In the genomic region with DNA sequence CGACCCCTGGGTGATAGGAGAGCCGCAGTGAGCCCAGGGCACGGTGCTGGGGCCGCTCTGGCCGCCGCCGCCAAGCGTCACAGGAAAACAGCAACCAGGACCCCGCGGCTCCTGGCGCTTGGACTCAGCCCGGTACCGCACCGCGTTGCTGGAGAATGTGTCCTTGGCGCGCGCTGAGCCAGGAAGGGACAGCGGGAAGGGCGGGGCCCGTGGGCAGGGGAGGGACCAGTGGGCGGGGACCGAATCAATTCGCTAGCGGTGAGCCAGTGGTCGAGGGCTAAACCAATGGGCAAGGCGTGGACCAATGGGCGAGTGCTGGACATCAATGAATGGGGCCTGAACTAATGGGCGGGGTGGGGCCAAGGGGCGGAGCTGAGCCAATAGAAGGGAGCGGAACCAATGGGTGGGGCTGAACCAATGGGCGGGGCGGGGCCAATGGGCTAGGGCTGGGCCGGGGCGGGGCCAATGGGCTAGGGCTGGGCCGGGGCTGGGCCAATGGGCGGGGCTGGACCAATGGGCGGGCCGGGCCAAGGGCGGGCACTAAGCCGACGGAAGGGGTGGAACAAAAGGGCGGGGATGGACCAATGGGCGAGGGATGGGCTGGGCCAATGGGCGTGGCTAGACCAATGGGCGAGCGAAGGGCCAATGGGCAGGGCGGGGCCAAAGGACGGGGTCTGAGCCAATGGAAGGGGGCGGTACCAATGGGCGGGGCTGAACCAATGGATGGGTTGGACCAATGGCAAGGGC, we compare ENCODE assay signal across 1 cellular context.
TF ChIP-seq lines count a peak whose summit lies in the region.

No MANE protein-coding gene starts in this region.

TF ChIP-seq in HepG2, 621 proteins besides CTCF, POLR2A, EP300 and RAD21 (continued from another document and continues in another):
- TF ChIP-seq, protein P1, sequence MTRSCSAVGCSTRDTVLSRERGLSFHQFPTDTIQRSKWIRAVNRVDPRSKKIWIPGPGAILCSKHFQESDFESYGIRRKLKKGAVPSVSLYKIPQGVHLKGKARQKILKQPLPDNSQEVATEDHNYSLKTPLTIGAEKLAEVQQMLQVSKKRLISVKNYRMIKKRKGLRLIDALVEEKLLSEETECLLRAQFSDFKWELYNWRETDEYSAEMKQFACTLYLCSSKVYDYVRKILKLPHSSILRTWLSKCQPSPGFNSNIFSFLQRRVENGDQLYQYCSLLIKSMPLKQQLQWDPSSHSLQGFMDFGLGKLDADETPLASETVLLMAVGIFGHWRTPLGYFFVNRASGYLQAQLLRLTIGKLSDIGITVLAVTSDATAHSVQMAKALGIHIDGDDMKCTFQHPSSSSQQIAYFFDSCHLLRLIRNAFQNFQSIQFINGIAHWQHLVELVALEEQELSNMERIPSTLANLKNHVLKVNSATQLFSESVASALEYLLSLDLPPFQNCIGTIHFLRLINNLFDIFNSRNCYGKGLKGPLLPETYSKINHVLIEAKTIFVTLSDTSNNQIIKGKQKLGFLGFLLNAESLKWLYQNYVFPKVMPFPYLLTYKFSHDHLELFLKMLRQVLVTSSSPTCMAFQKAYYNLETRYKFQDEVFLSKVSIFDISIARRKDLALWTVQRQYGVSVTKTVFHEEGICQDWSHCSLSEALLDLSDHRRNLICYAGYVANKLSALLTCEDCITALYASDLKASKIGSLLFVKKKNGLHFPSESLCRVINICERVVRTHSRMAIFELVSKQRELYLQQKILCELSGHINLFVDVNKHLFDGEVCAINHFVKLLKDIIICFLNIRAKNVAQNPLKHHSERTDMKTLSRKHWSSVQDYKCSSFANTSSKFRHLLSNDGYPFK (CRISPR knock-in tag; IDR thresholded peaks at IDR 0.05; ENCODE audit: borderline replicate concordance): no peak
- TF ChIP-seq MEIS1 (CRISPR knock-in tag; IDR thresholded peaks at IDR 0.05; ENCODE audit: borderline replicate concordance) (peak; percentile 80; the same call in 1 of the 2 replicates), ZNF781 (CRISPR knock-in tag; IDR thresholded peaks at IDR 0.05; ENCODE audit: borderline replicate concordance, not compliant biosample characterization) (no peak), FOXA1 (IDR thresholded peaks at IDR 0.05) (no peak), FOXA1 (CRISPR knock-in tag; IDR thresholded peaks at IDR 0.05) (no peak), HCFC1 (IDR thresholded peaks at IDR 0.05; ENCODE audit: low read depth, low read length) (peak; percentile 29; the same call in 1 of the 2 replicates), ZNF660 (CRISPR knock-in tag; IDR thresholded peaks at IDR 0.05; ENCODE audit: borderline replicate concordance, low read depth) (no peak), ZNF382 (CRISPR knock-in tag; IDR thresholded peaks at IDR 0.05; ENCODE audit: borderline replicate concordance) (no peak), LCORL (IDR thresholded peaks at IDR 0.05) (no peak), LCORL (CRISPR knock-in tag; IDR thresholded peaks at IDR 0.05) (peak; percentile 75), FOXP1 (IDR thresholded peaks at IDR 0.05) (no peak), FOXP1 (CRISPR knock-in tag; IDR thresholded peaks at IDR 0.05) (peak; percentile 12; the same call in 1 of the 2 replicates), HNRNPL (IDR thresholded peaks at IDR 0.05; ENCODE audit: low read depth, low read length) (no peak), ZNF670 (CRISPR knock-in tag; IDR thresholded peaks at IDR 0.05; ENCODE audit: borderline replicate concordance) (peak; percentile 72; the same call in 1 of the 2 replicates), ZNF260 (CRISPR knock-in tag; IDR thresholded peaks at IDR 0.05; ENCODE audit: borderline replicate concordance, low read depth) (no peak), POLR2G (IDR thresholded peaks at IDR 0.05; ENCODE audit: low read depth, low read length) (peak; percentile 99), ZBTB7B (CRISPR knock-in tag; IDR thresholded peaks at IDR 0.05) (no peak), CAMTA2 (CRISPR knock-in tag; IDR thresholded peaks at IDR 0.05; ENCODE audit: borderline replicate concordance) (no peak), ZNF30 (CRISPR knock-in tag; IDR thresholded peaks at IDR 0.05) (0 out of 2 replicates have a peak, but pooled peaks have one; percentile 70), SMYD3 (CRISPR knock-in tag; IDR thresholded peaks at IDR 0.05) (0 out of 2 replicates have a peak, but pooled peaks have one; percentile 45), ZNF124 (CRISPR knock-in tag; IDR thresholded peaks at IDR 0.05) (peak; percentile 68; the same call in 1 of the 2 replicates), YY1 (IDR thresholded peaks at IDR 0.05; ENCODE audit: insufficient read depth, insufficient replicate concordance, low read depth, low read length) (peak; percentile 57), ZNF143 (CRISPR knock-in tag; IDR thresholded peaks at IDR 0.05) (no peak), UBTF (CRISPR knock-in tag; IDR thresholded peaks at IDR 0.05) (peak; percentile 74)
- TF ChIP-seq, protein P2, sequence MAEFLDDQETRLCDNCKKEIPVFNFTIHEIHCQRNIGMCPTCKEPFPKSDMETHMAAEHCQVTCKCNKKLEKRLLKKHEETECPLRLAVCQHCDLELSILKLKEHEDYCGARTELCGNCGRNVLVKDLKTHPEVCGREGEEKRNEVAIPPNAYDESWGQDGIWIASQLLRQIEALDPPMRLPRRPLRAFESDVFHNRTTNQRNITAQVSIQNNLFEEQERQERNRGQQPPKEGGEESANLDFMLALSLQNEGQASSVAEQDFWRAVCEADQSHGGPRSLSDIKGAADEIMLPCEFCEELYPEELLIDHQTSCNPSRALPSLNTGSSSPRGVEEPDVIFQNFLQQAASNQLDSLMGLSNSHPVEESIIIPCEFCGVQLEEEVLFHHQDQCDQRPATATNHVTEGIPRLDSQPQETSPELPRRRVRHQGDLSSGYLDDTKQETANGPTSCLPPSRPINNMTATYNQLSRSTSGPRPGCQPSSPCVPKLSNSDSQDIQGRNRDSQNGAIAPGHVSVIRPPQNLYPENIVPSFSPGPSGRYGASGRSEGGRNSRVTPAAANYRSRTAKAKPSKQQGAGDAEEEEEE (CRISPR knock-in tag; IDR thresholded peaks at IDR 0.05; ENCODE audit: borderline replicate concordance): no peak
- TF ChIP-seq, protein P3, sequence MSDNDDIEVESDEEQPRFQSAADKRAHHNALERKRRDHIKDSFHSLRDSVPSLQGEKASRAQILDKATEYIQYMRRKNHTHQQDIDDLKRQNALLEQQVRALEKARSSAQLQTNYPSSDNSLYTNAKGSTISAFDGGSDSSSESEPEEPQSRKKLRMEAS (IDR thresholded peaks at IDR 0.05): peak; percentile 82
- TF ChIP-seq, protein P4, sequence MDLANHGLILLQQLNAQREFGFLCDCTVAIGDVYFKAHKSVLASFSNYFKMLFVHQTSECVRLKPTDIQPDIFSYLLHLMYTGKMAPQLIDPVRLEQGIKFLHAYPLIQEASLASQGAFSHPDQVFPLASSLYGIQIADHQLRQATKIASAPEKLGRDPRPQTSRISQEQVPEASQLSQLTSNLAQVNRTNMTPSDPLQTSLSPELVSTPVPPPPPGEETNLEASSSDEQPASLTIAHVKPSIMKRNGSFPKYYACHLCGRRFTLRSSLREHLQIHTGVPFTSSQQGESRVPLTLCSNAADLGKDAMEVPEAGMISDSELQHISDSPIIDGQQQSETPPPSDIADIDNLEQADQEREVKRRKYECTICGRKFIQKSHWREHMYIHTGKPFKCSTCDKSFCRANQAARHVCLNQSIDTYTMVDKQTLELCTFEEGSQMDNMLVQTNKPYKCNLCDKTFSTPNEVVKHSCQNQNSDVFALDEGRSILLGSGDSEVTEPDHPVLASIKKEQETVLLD (CRISPR knock-in tag; IDR thresholded peaks at IDR 0.05; ENCODE audit: low read depth): 0 out of 2 replicates have a peak, but pooled peaks have one; percentile 62
- TF ChIP-seq, protein P5, sequence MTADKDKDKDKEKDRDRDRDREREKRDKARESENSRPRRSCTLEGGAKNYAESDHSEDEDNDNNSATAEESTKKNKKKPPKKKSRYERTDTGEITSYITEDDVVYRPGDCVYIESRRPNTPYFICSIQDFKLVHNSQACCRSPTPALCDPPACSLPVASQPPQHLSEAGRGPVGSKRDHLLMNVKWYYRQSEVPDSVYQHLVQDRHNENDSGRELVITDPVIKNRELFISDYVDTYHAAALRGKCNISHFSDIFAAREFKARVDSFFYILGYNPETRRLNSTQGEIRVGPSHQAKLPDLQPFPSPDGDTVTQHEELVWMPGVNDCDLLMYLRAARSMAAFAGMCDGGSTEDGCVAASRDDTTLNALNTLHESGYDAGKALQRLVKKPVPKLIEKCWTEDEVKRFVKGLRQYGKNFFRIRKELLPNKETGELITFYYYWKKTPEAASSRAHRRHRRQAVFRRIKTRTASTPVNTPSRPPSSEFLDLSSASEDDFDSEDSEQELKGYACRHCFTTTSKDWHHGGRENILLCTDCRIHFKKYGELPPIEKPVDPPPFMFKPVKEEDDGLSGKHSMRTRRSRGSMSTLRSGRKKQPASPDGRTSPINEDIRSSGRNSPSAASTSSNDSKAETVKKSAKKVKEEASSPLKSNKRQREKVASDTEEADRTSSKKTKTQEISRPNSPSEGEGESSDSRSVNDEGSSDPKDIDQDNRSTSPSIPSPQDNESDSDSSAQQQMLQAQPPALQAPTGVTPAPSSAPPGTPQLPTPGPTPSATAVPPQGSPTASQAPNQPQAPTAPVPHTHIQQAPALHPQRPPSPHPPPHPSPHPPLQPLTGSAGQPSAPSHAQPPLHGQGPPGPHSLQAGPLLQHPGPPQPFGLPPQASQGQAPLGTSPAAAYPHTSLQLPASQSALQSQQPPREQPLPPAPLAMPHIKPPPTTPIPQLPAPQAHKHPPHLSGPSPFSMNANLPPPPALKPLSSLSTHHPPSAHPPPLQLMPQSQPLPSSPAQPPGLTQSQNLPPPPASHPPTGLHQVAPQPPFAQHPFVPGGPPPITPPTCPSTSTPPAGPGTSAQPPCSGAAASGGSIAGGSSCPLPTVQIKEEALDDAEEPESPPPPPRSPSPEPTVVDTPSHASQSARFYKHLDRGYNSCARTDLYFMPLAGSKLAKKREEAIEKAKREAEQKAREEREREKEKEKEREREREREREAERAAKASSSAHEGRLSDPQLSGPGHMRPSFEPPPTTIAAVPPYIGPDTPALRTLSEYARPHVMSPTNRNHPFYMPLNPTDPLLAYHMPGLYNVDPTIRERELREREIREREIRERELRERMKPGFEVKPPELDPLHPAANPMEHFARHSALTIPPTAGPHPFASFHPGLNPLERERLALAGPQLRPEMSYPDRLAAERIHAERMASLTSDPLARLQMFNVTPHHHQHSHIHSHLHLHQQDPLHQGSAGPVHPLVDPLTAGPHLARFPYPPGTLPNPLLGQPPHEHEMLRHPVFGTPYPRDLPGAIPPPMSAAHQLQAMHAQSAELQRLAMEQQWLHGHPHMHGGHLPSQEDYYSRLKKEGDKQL (CRISPR knock-in tag; IDR thresholded peaks at IDR 0.05; ENCODE audit: low read depth): no peak
- TF ChIP-seq, protein P6, sequence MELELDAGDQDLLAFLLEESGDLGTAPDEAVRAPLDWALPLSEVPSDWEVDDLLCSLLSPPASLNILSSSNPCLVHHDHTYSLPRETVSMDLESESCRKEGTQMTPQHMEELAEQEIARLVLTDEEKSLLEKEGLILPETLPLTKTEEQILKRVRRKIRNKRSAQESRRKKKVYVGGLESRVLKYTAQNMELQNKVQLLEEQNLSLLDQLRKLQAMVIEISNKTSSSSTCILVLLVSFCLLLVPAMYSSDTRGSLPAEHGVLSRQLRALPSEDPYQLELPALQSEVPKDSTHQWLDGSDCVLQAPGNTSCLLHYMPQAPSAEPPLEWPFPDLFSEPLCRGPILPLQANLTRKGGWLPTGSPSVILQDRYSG (CRISPR knock-in tag; IDR thresholded peaks at IDR 0.05): 0 out of 2 replicates have a peak, but pooled peaks have one; percentile 39
